Comparison of ENCODE assay signal across 1 cellular context in the genomic region with DNA sequence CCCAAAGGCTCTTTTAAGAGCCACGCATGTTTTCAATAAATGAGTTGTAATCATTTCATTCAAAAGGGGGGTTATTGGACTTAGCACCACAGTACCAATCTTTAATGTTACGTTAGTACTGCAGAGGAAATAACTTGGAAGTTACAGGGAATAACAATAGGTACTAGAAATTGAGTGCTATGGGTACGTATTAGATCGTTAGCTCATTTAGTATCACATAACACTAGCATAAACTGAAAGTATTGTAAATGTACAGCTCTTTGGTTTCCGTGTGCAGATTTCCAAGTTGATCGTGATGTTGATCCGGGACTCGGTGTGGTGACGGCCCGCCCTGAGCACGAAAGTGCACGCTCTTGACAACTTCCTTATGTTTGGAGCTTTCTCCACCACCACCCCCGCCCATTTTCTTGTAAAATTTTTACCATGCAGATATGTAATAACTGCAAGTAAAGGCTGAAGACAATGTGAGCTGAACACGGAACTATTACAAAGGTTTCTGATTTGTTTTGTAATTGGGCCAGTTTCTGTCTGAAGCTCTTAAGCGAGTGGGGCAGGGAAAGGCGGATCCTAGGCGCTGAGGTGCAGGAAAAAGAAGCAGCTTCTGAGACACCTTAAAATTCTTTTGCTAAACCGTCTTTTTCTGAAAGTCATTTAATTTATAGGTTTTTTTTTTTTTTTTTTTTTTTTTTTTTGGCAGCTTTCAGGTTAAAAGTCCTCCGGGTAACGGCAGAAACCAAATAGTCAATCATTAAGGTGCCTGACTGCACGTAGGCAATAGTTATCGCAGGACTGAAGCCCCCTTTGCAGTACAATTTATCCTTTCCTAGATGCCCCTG.
A peak's percentile ranks its signal among the peaks of the same experiment; 100 is the strongest.
TF ChIP-seq lines count a peak whose summit lies in the region.

No MANE protein-coding gene starts in this region.

TF ChIP-seq in HepG2, 621 proteins besides CTCF, POLR2A, EP300 and RAD21 (continued from another document and continues in another):
- no peak for TF ChIP-seq NFAT5 (CRISPR knock-in tag; IDR thresholded peaks at IDR 0.05)
- no peak for TF ChIP-seq ZNF878 (CRISPR knock-in tag; IDR thresholded peaks at IDR 0.05)
- TF ChIP-seq ASH2L (IDR thresholded peaks at IDR 0.05; ENCODE audit: insufficient read length, low read depth, low read length) = no peak
- peak; percentile 93 for TF ChIP-seq ZC3H4 (CRISPR knock-in tag; IDR thresholded peaks at IDR 0.05; ENCODE audit: borderline replicate concordance)
- TF ChIP-seq ZNF850 (CRISPR knock-in tag; conservative IDR thresholded peaks at IDR 0.05) = peak; percentile 71; the same call in 1 of the 2 replicates
- peak; percentile 5; the same call in 1 of the 2 replicates for TF ChIP-seq HMG20A (CRISPR knock-in tag; IDR thresholded peaks at IDR 0.05; ENCODE audit: borderline replicate concordance)
- TF ChIP-seq ELF1 (CRISPR knock-in tag; IDR thresholded peaks at IDR 0.05) = no peak
- no peak for TF ChIP-seq AHR (CRISPR knock-in tag; IDR thresholded peaks at IDR 0.05)
- TF ChIP-seq RXRA (CRISPR knock-in tag; IDR thresholded peaks at IDR 0.05) = no peak
- no peak for TF ChIP-seq ZBTB40 (IDR thresholded peaks at IDR 0.05)
- no peak for TF ChIP-seq ZBTB40 (CRISPR knock-in tag; IDR thresholded peaks at IDR 0.05)
- peak; percentile 32; the same call in 1 of the 2 replicates for TF ChIP-seq POLR2AphosphoS2 (IDR thresholded peaks at IDR 0.05; ENCODE audit: low read depth, low read length)
- 0 out of 2 replicates have a peak, but pooled peaks have one; percentile 6 for TF ChIP-seq ZNF230 (CRISPR knock-in tag; IDR thresholded peaks at IDR 0.05)
- TF ChIP-seq, protein P1, sequence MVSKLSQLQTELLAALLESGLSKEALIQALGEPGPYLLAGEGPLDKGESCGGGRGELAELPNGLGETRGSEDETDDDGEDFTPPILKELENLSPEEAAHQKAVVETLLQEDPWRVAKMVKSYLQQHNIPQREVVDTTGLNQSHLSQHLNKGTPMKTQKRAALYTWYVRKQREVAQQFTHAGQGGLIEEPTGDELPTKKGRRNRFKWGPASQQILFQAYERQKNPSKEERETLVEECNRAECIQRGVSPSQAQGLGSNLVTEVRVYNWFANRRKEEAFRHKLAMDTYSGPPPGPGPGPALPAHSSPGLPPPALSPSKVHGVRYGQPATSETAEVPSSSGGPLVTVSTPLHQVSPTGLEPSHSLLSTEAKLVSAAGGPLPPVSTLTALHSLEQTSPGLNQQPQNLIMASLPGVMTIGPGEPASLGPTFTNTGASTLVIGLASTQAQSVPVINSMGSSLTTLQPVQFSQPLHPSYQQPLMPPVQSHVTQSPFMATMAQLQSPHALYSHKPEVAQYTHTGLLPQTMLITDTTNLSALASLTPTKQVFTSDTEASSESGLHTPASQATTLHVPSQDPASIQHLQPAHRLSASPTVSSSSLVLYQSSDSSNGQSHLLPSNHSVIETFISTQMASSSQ (IDR thresholded peaks at IDR 0.05; ENCODE audit: low read depth) = no peak
- TF ChIP-seq, protein P1 (CRISPR knock-in tag; IDR thresholded peaks at IDR 0.05; ENCODE audit: borderline replicate concordance) = no peak; the same call in 1 of the 2 replicates
- 0 out of 2 replicates have a peak, but pooled peaks have one; percentile 20 for TF ChIP-seq MLXIP (CRISPR knock-in tag; IDR thresholded peaks at IDR 0.05; ENCODE audit: borderline replicate concordance)
- TF ChIP-seq TCF7 (IDR thresholded peaks at IDR 0.05; ENCODE audit: low read depth) = no peak
- no peak for TF ChIP-seq ZBTB38 (CRISPR knock-in tag; IDR thresholded peaks at IDR 0.05)
- peak; percentile 91; the same call in 1 of the 2 replicates for TF ChIP-seq ZNF558 (CRISPR knock-in tag; IDR thresholded peaks at IDR 0.05; ENCODE audit: borderline replicate concordance)
- no peak for TF ChIP-seq TFE3 (CRISPR knock-in tag; IDR thresholded peaks at IDR 0.05)
- 0 out of 2 replicates have a peak, but pooled peaks have one; percentile 28 for TF ChIP-seq PLSCR1 (CRISPR knock-in tag; IDR thresholded peaks at IDR 0.05; ENCODE audit: borderline replicate concordance)
- TF ChIP-seq RFXANK (CRISPR knock-in tag; IDR thresholded peaks at IDR 0.05) = no peak
- TF ChIP-seq GATAD1 (CRISPR knock-in tag; IDR thresholded peaks at IDR 0.05) = no peak
- TF ChIP-seq ZSCAN30 (CRISPR knock-in tag; IDR thresholded peaks at IDR 0.05) = no peak
- TF ChIP-seq ZNF136 (CRISPR knock-in tag; IDR thresholded peaks at IDR 0.05; ENCODE audit: low read depth) = no peak
